Comparison of ENCODE assay signal across 14 cellular contexts in the genomic region with DNA sequence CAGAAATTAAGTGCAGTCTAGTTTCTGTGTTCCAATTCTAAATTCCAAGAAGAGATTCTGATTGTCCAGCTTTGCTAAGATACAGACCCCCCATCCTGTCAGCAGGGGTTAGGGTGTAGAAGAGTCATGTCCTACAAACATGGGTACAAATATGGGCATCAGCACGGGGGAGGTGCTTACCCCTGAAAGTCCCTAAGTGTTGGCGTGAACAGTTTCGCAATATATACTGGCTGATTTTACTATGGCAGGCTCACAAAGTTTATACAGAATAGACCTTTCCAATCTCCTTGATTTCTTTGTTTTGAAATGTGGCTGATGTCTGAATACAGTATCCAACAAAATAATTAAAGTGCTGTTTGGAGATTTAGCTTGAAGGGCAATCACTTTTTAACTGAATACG.
DNase-seq lines count a peak whose midpoint lies in the region; ATAC-seq and TF ChIP-seq lines count a peak whose summit lies in the region.
"Had no signal": no experiment of that assay in that cellular context is flagged by ENCODE, and none has a peak within 500 bp of the region (broad histone marks: within the 10 kb centered on the region; RNA-seq: fewer than 3 reads in every experiment).

No MANE protein-coding gene starts in this region.

- CTCF ChIA-PET in Caco-2 (lab: Charles Lee), result no interaction called here

- no TSS peak for BruUV-seq in Caco-2 (replicated peaks; lab: Mats Ljungman, UMichigan)

- no peak for TF ChIP-seq CTCF in Caco-2 (IDR thresholded peaks at IDR 0.05; ENCODE audit: insufficient read depth in 1 of 2, low read depth in 1 of 2, low read length in 1 of 2, severe bottlenecking in 1 of 2, unreplicated experiment in 1 of 2)
- no peak for TF ChIP-seq CTCF in endothelial cell (IDR thresholded peaks at IDR 0.05; ENCODE audit: unreplicated experiment)
- no peak for TF ChIP-seq CTCF in type B pancreatic cell (conservative IDR thresholded peaks at IDR 0.05)
- TF ChIP-seq CTCF in neural progenitor cell (IDR thresholded peaks at IDR 0.05), result no peak

- no peaks in the 10 kb centered on the region for H4K20me1 ChIP-seq in neural progenitor cell (ENCODE audit: low read depth)

- no peaks in the 10 kb centered on the region for H3F3A ChIP-seq in neural progenitor cell (ENCODE audit: low read depth)

- H3K27me3 ChIP-seq in Caco-2 (replicated peaks; ENCODE audit: control insufficient read depth, insufficient read depth, low read length) (no peaks in the 10 kb centered on the region), neural progenitor cell (no peaks in the 10 kb centered on the region)
- H3K27me3 ChIP-seq: BE2C had no signal

- peak overlapping the region; percentile 87 for H3K27ac Mint-ChIP-seq in Caco-2 (ENCODE audit: unreplicated experiment)
- H3K27ac Mint-ChIP-seq in endothelial cell (ENCODE audit: unreplicated experiment), result peak overlapping the region; percentile 51
- peak overlapping the region; percentile 32 for H3K27ac Mint-ChIP-seq in type B pancreatic cell
- H3K27ac Mint-ChIP-seq in neural progenitor cell, result no peak overlapping the region
- H3K27ac Mint-ChIP-seq: CD4-positive, CD25-positive, alpha-beta regulatory T cell; CD8-positive, alpha-beta memory T cell had no signal

- peaks cover 59% of the 10 kb centered on the region for H3K4me1 ChIP-seq in Caco-2
- H3K4me1 ChIP-seq in neural progenitor cell, result no peaks in the 10 kb centered on the region
- H3K4me1 ChIP-seq: BE2C had no signal

- no peak overlapping the region for H3K27ac ChIP-seq in neural progenitor cell
- H3K27ac ChIP-seq: GM23248 had no signal

- no peaks in the 10 kb centered on the region; the same call in 1 of the 2 replicates for H3K9me3 ChIP-seq in Caco-2
- no peaks in the 10 kb centered on the region for H3K9me3 ChIP-seq in neural progenitor cell (ENCODE audit: low read depth)
- H3K9me3 ChIP-seq: BE2C had no signal

- H3K9ac ChIP-seq in neural progenitor cell, result no peak overlapping the region
- H3K9ac ChIP-seq: GM23248 had no signal

- H3K4me3 Mint-ChIP-seq in Caco-2 (ENCODE audit: unreplicated experiment) (peak overlapping the region; percentile 4), endothelial cell (ENCODE audit: unreplicated experiment) (no peak overlapping the region), type B pancreatic cell (peak overlapping the region; percentile 3), neural progenitor cell (no peak overlapping the region)
- H3K4me3 Mint-ChIP-seq: CD4-positive, CD25-positive, alpha-beta regulatory T cell; CD8-positive, alpha-beta memory T cell had no signal

- no peak overlapping the region for H2AFZ ChIP-seq in neural progenitor cell (replicated peaks)
- H2AFZ ChIP-seq: GM23248 had no signal

- no peak for TF ChIP-seq EP300 in Ishikawa (IDR thresholded peaks at IDR 0.05; ENCODE audit: borderline replicate concordance)

- DNase-seq in Caco-2, result peak; percentile 48 to 55
- no peak for DNase-seq in endothelial cell (ENCODE audit: low spot score)
- DNase-seq in type B pancreatic cell (ENCODE audit: extremely low spot score, unreplicated experiment), result no peak
- no peak for DNase-seq in neural progenitor cell (ENCODE audit: low spot score)
- DNase-seq: BE2C; C1 segment of cervical spinal cord; CD4-positive, CD25-positive, alpha-beta regulatory T cell; CD8-positive, alpha-beta memory T cell; COR-L47; GM23248; HCEC 1CT had no signal

- H3K27me3 Mint-ChIP-seq in Caco-2 (ENCODE audit: insufficient read depth, unreplicated experiment) (no peaks in the 10 kb centered on the region), endothelial cell (ENCODE audit: unreplicated experiment) (peaks cover 1% of the 10 kb centered on the region), type B pancreatic cell (no peaks in the 10 kb centered on the region), neural progenitor cell (ENCODE audit: insufficient read depth, low read depth) (peaks cover 6% of the 10 kb centered on the region)
- H3K27me3 Mint-ChIP-seq: CD4-positive, CD25-positive, alpha-beta regulatory T cell; CD8-positive, alpha-beta memory T cell had no signal

- no peak overlapping the region for H3K4me3 ChIP-seq in Caco-2 (ENCODE audit: low read depth, low read length)
- H3K4me3 ChIP-seq in neural progenitor cell, result no peak overlapping the region
- H3K4me3 ChIP-seq: GM23248, K562 had no signal

- H3K36me3 Mint-ChIP-seq in Caco-2 (ENCODE audit: insufficient read depth, unreplicated experiment), result no peaks in the 10 kb centered on the region
- H3K36me3 Mint-ChIP-seq in endothelial cell (ENCODE audit: low read depth, unreplicated experiment), result no peaks in the 10 kb centered on the region
- peaks cover 3% of the 10 kb centered on the region for H3K36me3 Mint-ChIP-seq in type B pancreatic cell
- H3K36me3 Mint-ChIP-seq in neural progenitor cell, result no peaks in the 10 kb centered on the region
- H3K36me3 Mint-ChIP-seq: CD4-positive, CD25-positive, alpha-beta regulatory T cell; CD8-positive, alpha-beta memory T cell had no signal

- ATAC-seq in HG03460 (IDR thresholded peaks at IDR 0.05; ENCODE audit: unreplicated experiment), result no peak
- ATAC-seq: K562 had no signal

- H3K9me3 Mint-ChIP-seq in Caco-2 (ENCODE audit: unreplicated experiment), result peaks cover 21% of the 10 kb centered on the region
- H3K9me3 Mint-ChIP-seq in endothelial cell (ENCODE audit: unreplicated experiment), result no peaks in the 10 kb centered on the region
- H3K9me3 Mint-ChIP-seq in type B pancreatic cell, result peaks cover 10% of the 10 kb centered on the region
- no peaks in the 10 kb centered on the region for H3K9me3 Mint-ChIP-seq in neural progenitor cell

- POLR2A ChIA-PET in Caco-2 (lab: Charles Lee), result interaction anchor here (1.2 kb wide), 1 partner anchor 8 kb away, joined by 3 read pairs; no protein-coding TSS in a partner anchor

- no peak for TF ChIP-seq RAD21 in Ishikawa (IDR thresholded peaks at IDR 0.05; ENCODE audit: low read depth)

- peaks cover 34% of the 10 kb centered on the region for H3K4me1 Mint-ChIP-seq in Caco-2 (ENCODE audit: low read depth, unreplicated experiment)
- peaks cover 46% of the 10 kb centered on the region for H3K4me1 Mint-ChIP-seq in endothelial cell (ENCODE audit: unreplicated experiment)
- peaks cover 22% of the 10 kb centered on the region for H3K4me1 Mint-ChIP-seq in type B pancreatic cell (ENCODE audit: unreplicated experiment)
- H3K4me1 Mint-ChIP-seq in neural progenitor cell, result peaks cover 2% of the 10 kb centered on the region
- H3K4me1 Mint-ChIP-seq: CD4-positive, CD25-positive, alpha-beta regulatory T cell; CD8-positive, alpha-beta memory T cell had no signal

- no peaks in the 10 kb centered on the region for H3K36me3 ChIP-seq in Caco-2 (ENCODE audit: control insufficient read depth, insufficient read depth, low read length)
- H3K36me3 ChIP-seq in neural progenitor cell, result no peaks in the 10 kb centered on the region
- H3K36me3 ChIP-seq: BE2C had no signal

- H3K4me2 ChIP-seq in neural progenitor cell, result no peak overlapping the region

- intact Hi-C loops in Caco-2 (cut with micrococcal nuclease; ENCODE audit: unreplicated experiment), result loop anchor here (1.0 to 2.0 kb wide), 5 partner anchors 8 to 140 kb away; a partner anchor contains a TSS

- H3K79me2 ChIP-seq in neural progenitor cell (ENCODE audit: low read depth), result no peaks in the 10 kb centered on the region

TF ChIP-seq in Ishikawa, 13 proteins besides CTCF, POLR2A, EP300 and RAD21:
- TF ChIP-seq TCF12 (IDR thresholded peaks at IDR 0.05; ENCODE audit: low read depth) (no peak), TAF1 (IDR thresholded peaks at IDR 0.05; ENCODE audit: low read depth) (no peak), CREB1 (IDR thresholded peaks at IDR 0.05; ENCODE audit: low read depth) (no peak), EGR1 (IDR thresholded peaks at IDR 0.05) (no peak), FOXM1 (IDR thresholded peaks at IDR 0.05; ENCODE audit: borderline replicate concordance, low read depth) (no peak), ZBTB7A (IDR thresholded peaks at IDR 0.05; ENCODE audit: low read depth) (no peak), CEBPB (IDR thresholded peaks at IDR 0.05) (0 out of 2 replicates have a peak, but pooled peaks have one; percentile 43)
- TF ChIP-seq, protein P1, sequence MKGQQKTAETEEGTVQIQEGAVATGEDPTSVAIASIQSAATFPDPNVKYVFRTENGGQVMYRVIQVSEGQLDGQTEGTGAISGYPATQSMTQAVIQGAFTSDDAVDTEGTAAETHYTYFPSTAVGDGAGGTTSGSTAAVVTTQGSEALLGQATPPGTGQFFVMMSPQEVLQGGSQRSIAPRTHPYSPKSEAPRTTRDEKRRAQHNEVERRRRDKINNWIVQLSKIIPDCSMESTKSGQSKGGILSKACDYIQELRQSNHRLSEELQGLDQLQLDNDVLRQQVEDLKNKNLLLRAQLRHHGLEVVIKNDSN (IDR thresholded peaks at IDR 0.05), result no peak
- TF ChIP-seq, protein P2, sequence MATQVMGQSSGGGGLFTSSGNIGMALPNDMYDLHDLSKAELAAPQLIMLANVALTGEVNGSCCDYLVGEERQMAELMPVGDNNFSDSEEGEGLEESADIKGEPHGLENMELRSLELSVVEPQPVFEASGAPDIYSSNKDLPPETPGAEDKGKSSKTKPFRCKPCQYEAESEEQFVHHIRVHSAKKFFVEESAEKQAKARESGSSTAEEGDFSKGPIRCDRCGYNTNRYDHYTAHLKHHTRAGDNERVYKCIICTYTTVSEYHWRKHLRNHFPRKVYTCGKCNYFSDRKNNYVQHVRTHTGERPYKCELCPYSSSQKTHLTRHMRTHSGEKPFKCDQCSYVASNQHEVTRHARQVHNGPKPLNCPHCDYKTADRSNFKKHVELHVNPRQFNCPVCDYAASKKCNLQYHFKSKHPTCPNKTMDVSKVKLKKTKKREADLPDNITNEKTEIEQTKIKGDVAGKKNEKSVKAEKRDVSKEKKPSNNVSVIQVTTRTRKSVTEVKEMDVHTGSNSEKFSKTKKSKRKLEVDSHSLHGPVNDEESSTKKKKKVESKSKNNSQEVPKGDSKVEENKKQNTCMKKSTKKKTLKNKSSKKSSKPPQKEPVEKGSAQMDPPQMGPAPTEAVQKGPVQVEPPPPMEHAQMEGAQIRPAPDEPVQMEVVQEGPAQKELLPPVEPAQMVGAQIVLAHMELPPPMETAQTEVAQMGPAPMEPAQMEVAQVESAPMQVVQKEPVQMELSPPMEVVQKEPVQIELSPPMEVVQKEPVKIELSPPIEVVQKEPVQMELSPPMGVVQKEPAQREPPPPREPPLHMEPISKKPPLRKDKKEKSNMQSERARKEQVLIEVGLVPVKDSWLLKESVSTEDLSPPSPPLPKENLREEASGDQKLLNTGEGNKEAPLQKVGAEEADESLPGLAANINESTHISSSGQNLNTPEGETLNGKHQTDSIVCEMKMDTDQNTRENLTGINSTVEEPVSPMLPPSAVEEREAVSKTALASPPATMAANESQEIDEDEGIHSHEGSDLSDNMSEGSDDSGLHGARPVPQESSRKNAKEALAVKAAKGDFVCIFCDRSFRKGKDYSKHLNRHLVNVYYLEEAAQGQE (IDR thresholded peaks at IDR 0.05; ENCODE audit: low read depth), result no peak

Comparison
In these comparisons a context has a peak if more than half of its experiments do, and no peak if none do; other contexts are left out.
1. DNase-seq: peak in Caco-2 (2 of 2); none in endothelial cell (single experiment), type B pancreatic cell (single experiment) and neural progenitor cell (single experiment).
2. H3K4me3 Mint-ChIP-seq: peak in Caco-2 (single experiment) and type B pancreatic cell (single experiment); none in endothelial cell (single experiment) and neural progenitor cell (single experiment).